Comparison of ENCODE assay signal across 1 cellular context in genomic region chr4:78781086-78781630, GRCh38.
A peak's percentile ranks its signal among the peaks of the same experiment; 100 is the strongest.
TF ChIP-seq lines count a peak whose summit lies in the region.

No MANE protein-coding gene starts in this region.

TF ChIP-seq in K562, 482 proteins besides CTCF, POLR2A, EP300 and RAD21 (continued from another document):
- peak; percentile 20; the same call in 1 of the 2 replicates for TF ChIP-seq FOXO4 (CRISPR knock-in tag; IDR thresholded peaks at IDR 0.05)
- TF ChIP-seq COPS2 (conservative IDR thresholded peaks at IDR 0.05): no peak
- no peak for TF ChIP-seq CTBP1 (IDR thresholded peaks at IDR 0.05; ENCODE audit: borderline replicate concordance)
- TF ChIP-seq ZNF41 (CRISPR knock-in tag; conservative IDR thresholded peaks at IDR 0.05): no peak
- TF ChIP-seq ETS2 (tag; IDR thresholded peaks at IDR 0.05; ENCODE audit: borderline replicate concordance, poor library complexity, severe bottlenecking): no peak
- TF ChIP-seq NBN (IDR thresholded peaks at IDR 0.05; ENCODE audit: low read depth): 0 out of 2 replicates have a peak, but pooled peaks have one; percentile 5
- TF ChIP-seq, protein P1, sequence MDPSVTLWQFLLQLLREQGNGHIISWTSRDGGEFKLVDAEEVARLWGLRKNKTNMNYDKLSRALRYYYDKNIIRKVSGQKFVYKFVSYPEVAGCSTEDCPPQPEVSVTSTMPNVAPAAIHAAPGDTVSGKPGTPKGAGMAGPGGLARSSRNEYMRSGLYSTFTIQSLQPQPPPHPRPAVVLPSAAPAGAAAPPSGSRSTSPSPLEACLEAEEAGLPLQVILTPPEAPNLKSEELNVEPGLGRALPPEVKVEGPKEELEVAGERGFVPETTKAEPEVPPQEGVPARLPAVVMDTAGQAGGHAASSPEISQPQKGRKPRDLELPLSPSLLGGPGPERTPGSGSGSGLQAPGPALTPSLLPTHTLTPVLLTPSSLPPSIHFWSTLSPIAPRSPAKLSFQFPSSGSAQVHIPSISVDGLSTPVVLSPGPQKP (CRISPR knock-in tag; IDR thresholded peaks at IDR 0.05): no peak
- TF ChIP-seq MEF2A (IDR thresholded peaks at IDR 0.05; ENCODE audit: control insufficient read depth, low read depth, low read length): no peak
- TF ChIP-seq ZEB2 (IDR thresholded peaks at IDR 0.05): no peak
TF ChIP-seq in K562: peak in this region for 25.
